Comparison of ENCODE assay signal across 13 cellular contexts in the genomic region with DNA sequence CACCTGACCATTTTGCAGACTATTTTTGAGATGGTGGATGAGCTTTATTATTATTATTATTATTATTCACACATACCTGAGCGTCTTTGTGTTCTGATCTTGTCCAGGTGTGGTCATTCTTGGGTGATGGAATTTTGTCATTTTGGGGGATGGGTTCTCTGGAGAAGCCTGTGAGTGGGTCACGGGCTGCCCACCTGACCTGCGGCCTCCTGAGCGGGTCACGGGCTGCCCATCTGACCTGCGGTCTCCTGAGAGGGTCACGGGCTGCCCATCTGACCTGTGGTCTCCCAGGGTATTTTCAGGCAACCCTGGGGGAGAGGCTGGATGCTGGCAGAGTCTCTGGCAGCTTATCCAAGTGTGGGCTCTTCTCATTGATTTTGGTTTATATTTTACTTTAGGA. TPM values are rescaled to one million over a fixed set of nuclear protein-coding genes. Genes with fewer than 3 reads are reported as not detected.
DNase-seq lines count a peak whose midpoint lies in the region; ATAC-seq lines count a peak whose summit lies in the region.
"Had no signal": no experiment of that assay in that cellular context is flagged by ENCODE, and none has a peak within 500 bp of the region (broad histone marks: within the 10 kb centered on the region; RNA-seq: fewer than 3 reads in every experiment).

No MANE protein-coding gene starts in this region.

- H3K36me3 ChIP-seq in H7 (replicated peaks; ENCODE audit: control insufficient read depth, insufficient read depth, low read length): no peaks in the 10 kb centered on the region
- H3K36me3 ChIP-seq: BLaER1, HAP-1 had no signal

- intact Hi-C loops in Right ventricle myocardium inferior (cut with DNase I): no loop called here
- intact Hi-C loops in left cardiac atrium (cut with DNase I): no loop called here

- H3K4me3 ChIP-seq in H7 (ENCODE audit: insufficient read depth, low read depth, low read length): no peak overlapping the region
- H3K4me3 ChIP-seq: A549, BLaER1, GM12878, HAP-1 had no signal

- ATAC-seq in Right ventricle myocardium inferior: no peak
- no peak for ATAC-seq in left cardiac atrium
- no peak for ATAC-seq in HG03175 (IDR thresholded peaks at IDR 0.05; ENCODE audit: unreplicated experiment)
- no peak for ATAC-seq in HG03025 (IDR thresholded peaks at IDR 0.05; ENCODE audit: low FRiP score, unreplicated experiment)
- ATAC-seq: A549, GM12878 had no signal

- H3K27me3 ChIP-seq in H7 (ENCODE audit: control insufficient read depth, insufficient read depth, low read length): no peaks in the 10 kb centered on the region
- H3K27me3 ChIP-seq: BLaER1 had no signal

- DNase-seq in Right ventricle myocardium inferior (ENCODE audit: missing footprints) (peak; percentile 39), left cardiac atrium (no peak), H7 (peak; percentile 18), mesenteric fat pad (ENCODE audit: low spot score) (peak; percentile 59), AML-193 (lab: John Stamatoyannopoulos, UW) (no peak)
- DNase-seq: GOT3 had no signal

RNA-seq across cellular contexts. Expression of gene SCART1, which starts 7.3 kb away (rescaled TPM):
- total RNA-seq in Right ventricle myocardium inferior (0.30 TPM), left cardiac atrium (under 1 TPM; 0.27 to 0.94 TPM), mesenteric fat pad (3.3 TPM)
- 0.03 and 0.44 TPM in 2 replicates for total RNA-seq in H7 (2014; rRNA removed; shearing (Covaris generic))

RNA-seq across cellular contexts. Expression of gene SPRN, which starts 36.6 kb away (rescaled TPM):
- total RNA-seq in Right ventricle myocardium inferior: not detected
- total RNA-seq in left cardiac atrium: not detected
- 0.18 TPM in 1 of 2 replicates, not detected in the other for total RNA-seq in H7 (2014; rRNA removed; shearing (Covaris generic))
- total RNA-seq in mesenteric fat pad: not detected
- total RNA-seq: Daoy, GM12878 had no signal

Comparison
In these comparisons a context has a peak if more than half of its experiments do, and no peak if none do; other contexts are left out.
1. DNase-seq: peak in Right ventricle myocardium inferior (single experiment), H7 (single experiment) and mesenteric fat pad (single experiment); none in left cardiac atrium (single experiment) and AML-193 (0 of 2).